In the genomic region with DNA sequence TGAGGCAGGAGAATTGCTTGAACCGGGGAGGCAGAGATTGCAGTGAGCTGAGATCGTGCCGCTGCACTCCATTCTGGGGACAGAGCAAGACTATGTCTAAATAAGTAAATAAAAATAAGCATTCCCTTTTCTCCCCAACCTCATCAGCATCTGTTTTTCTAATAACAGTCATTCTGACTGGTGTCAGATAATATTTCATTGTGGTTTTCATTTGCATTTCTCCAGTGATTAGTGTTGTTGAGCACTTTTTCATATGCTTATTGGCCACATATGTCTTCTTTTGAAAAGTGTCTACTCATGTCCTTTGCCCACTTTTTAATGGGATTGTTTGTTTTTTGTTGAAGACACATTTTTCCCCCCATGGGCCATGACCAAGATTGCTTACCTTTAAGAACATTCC, we compare ENCODE assay signal across 27 cellular contexts.
DNase-seq lines count a peak whose midpoint lies in the region; ATAC-seq, FAIRE-seq and TF ChIP-seq lines count a peak whose summit lies in the region.
"Had no signal": no experiment of that assay in that cellular context is flagged by ENCODE, and none has a peak within 500 bp of the region (broad histone marks: within the 10 kb centered on the region; RNA-seq: fewer than 3 reads in every experiment).

No MANE protein-coding gene starts in this region.

- H3K36me3 Mint-ChIP-seq in HFFc6 (ENCODE audit: low read depth) (peaks cover 9% of the 10 kb centered on the region; the same call in 1 of the 2 replicates), astrocyte (ENCODE audit: low read depth, unreplicated experiment) (no peaks in the 10 kb centered on the region), MCF 10A (ENCODE audit: insufficient read depth, unreplicated experiment) (no peaks in the 10 kb centered on the region), immature natural killer cell (no peaks in the 10 kb centered on the region)
- H3K36me3 Mint-ChIP-seq: CD14-positive monocyte; CD8-positive, alpha-beta memory T cell had no signal

- H4K20me1 ChIP-seq in astrocyte (ENCODE audit: insufficient read depth, low read length) (no peaks in the 10 kb centered on the region), osteoblast (ENCODE audit: insufficient read depth, low read length) (no peaks in the 10 kb centered on the region)
- H4K20me1 ChIP-seq: BLaER1 treated with 17β-estradiol and CSF1 and Interleukin-3, amounts not matched to agents 10 nM and 100 nM had no signal

- intact Hi-C loops in MCF 10A (cut with micrococcal nuclease) = no loop called here

- H3K9me3 Mint-ChIP-seq in HFFc6 (no peaks in the 10 kb centered on the region; the same call in 1 of the 2 replicates), astrocyte (ENCODE audit: unreplicated experiment) (peaks cover 2% of the 10 kb centered on the region), MCF 10A (ENCODE audit: unreplicated experiment) (no peaks in the 10 kb centered on the region), immature natural killer cell (peaks cover 6 to 37% (median 17%) of the 10 kb centered on the region in 6 donors)

- CTCF ChIA-PET in MCF 10A (lab: Yijun Ruan, JAX) = no interaction called here

- H3K36me3 ChIP-seq in astrocyte (ENCODE audit: insufficient read depth, low read length) = no peaks in the 10 kb centered on the region
- no peaks in the 10 kb centered on the region for H3K36me3 ChIP-seq in osteoblast (ENCODE audit: insufficient read depth, low read length)
- H3K36me3 ChIP-seq: BE2C; BLaER1 treated with 17β-estradiol and CSF1 and Interleukin-3, amounts not matched to agents 10 nM and 100 nM had no signal

- H3K4me2 ChIP-seq in astrocyte (ENCODE audit: low read length) (no peak overlapping the region), osteoblast (ENCODE audit: insufficient read depth, low read length) (no peak overlapping the region)
- H3K4me2 ChIP-seq: A549; BLaER1 treated with 17β-estradiol and CSF1 and Interleukin-3, amounts not matched to agents 10 nM and 100 nM; GM23338 had no signal

- H3K4me3 Mint-ChIP-seq in HFFc6 (no peak overlapping the region), astrocyte (ENCODE audit: unreplicated experiment) (no peak overlapping the region), MCF 10A (ENCODE audit: unreplicated experiment) (no peak overlapping the region), immature natural killer cell (no peak overlapping the region)
- H3K4me3 Mint-ChIP-seq: CD14-positive monocyte; CD4-positive, alpha-beta T cell; CD8-positive, alpha-beta memory T cell; GM23338; H9 had no signal

- peak overlapping the region; percentile 13; the same call in 1 of the 2 replicates for H3K27ac Mint-ChIP-seq in HFFc6
- H3K27ac Mint-ChIP-seq in astrocyte (ENCODE audit: unreplicated experiment) = no peak overlapping the region
- H3K27ac Mint-ChIP-seq in MCF 10A (ENCODE audit: low read depth, unreplicated experiment) = no peak overlapping the region
- no peak overlapping the region for H3K27ac Mint-ChIP-seq in immature natural killer cell
- H3K27ac Mint-ChIP-seq: CD14-positive monocyte; CD4-positive, alpha-beta T cell; CD8-positive, alpha-beta memory T cell; GM23338; H9 had no signal

- no peak overlapping the region for H2AFZ ChIP-seq in astrocyte (ENCODE audit: low read depth, low read length)
- H2AFZ ChIP-seq in osteoblast (ENCODE audit: low read length) = no peak overlapping the region
- H2AFZ ChIP-seq: GM23338 had no signal

- H3K4me3 ChIP-seq in astrocyte (ENCODE audit: insufficient read depth, low read depth, low read length) (no peak overlapping the region), osteoblast (ENCODE audit: insufficient read depth, low read length) (no peak overlapping the region)
- H3K4me3 ChIP-seq: A549; BLaER1 treated with 17β-estradiol and CSF1 and Interleukin-3, amounts not matched to agents 10 nM and 100 nM; GM12878; GM23338 had no signal

- H3K4me1 ChIP-seq in astrocyte (ENCODE audit: insufficient read depth, low read length) (peaks cover 25% of the 10 kb centered on the region), osteoblast (ENCODE audit: insufficient read depth, low read length) (peaks cover 46% of the 10 kb centered on the region)
- H3K4me1 ChIP-seq: BE2C had no signal

- H3K27me3 Mint-ChIP-seq in HFFc6 (ENCODE audit: insufficient read depth) (no peaks in the 10 kb centered on the region), astrocyte (ENCODE audit: low read depth, unreplicated experiment) (no peaks in the 10 kb centered on the region), MCF 10A (ENCODE audit: insufficient read depth, unreplicated experiment) (no peaks in the 10 kb centered on the region), immature natural killer cell (ENCODE audit: low read depth in 3 of 3) (peaks cover 2% of the 10 kb centered on the region in 3 donors)
- H3K27me3 Mint-ChIP-seq: CD4-positive, alpha-beta T cell had no signal

- no peaks in the 10 kb centered on the region for H3K9me3 ChIP-seq in astrocyte (ENCODE audit: insufficient read depth, low read depth, low read length)
- H3K9me3 ChIP-seq in osteoblast (ENCODE audit: low read depth, low read length) = no peaks in the 10 kb centered on the region
- H3K9me3 ChIP-seq: A549; BE2C; BLaER1 treated with 17β-estradiol and CSF1 and Interleukin-3, amounts not matched to agents 10 nM and 100 nM had no signal

- FAIRE-seq in astrocyte (lab: Jason Lieb, UNC) = no peak
- FAIRE-seq: A549, D721Med, GM12878, GM19239 had no signal

- ATAC-seq in HG02678 (IDR thresholded peaks at IDR 0.05; ENCODE audit: unreplicated experiment) (no peak), HG02623 (IDR thresholded peaks at IDR 0.05; ENCODE audit: unreplicated experiment) (no peak)
- ATAC-seq: A549, GM12878, GM23338, HCT116 had no signal

- POLR2A ChIA-PET in MCF 10A (lab: Yijun Ruan, JAX) = no interaction called here

- H3K79me2 ChIP-seq in astrocyte (ENCODE audit: insufficient read depth, low read length) = no peaks in the 10 kb centered on the region
- no peaks in the 10 kb centered on the region for H3K79me2 ChIP-seq in osteoblast (ENCODE audit: insufficient read depth, low read length)

- TF ChIP-seq CTCF in HFFc6 (IDR thresholded peaks at IDR 0.05) (no peak), astrocyte (IDR thresholded peaks at IDR 0.05; ENCODE audit: insufficient read depth, low read depth, low read length) (no peak), osteoblast (IDR thresholded peaks at IDR 0.05; ENCODE audit: extremely low read depth, low read depth, low read length) (no peak), MCF 10A (IDR thresholded peaks at IDR 0.05; ENCODE audit: unreplicated experiment) (no peak)

- H3K4me1 Mint-ChIP-seq in HFFc6 (ENCODE audit: low read depth) (peaks cover 77% of the 10 kb centered on the region), astrocyte (ENCODE audit: low read depth, unreplicated experiment) (peaks cover 6% of the 10 kb centered on the region), MCF 10A (ENCODE audit: insufficient read depth, unreplicated experiment) (peaks cover 19% of the 10 kb centered on the region), immature natural killer cell (no peaks in the 10 kb centered on the region)
- H3K4me1 Mint-ChIP-seq: CD8-positive, alpha-beta memory T cell; GM23338 had no signal

- DNase-seq in HFFc6 = no peak
- DNase-seq in astrocyte (ENCODE audit: low read depth) = no peak
- DNase-seq in fibroblast of gingiva (ENCODE audit: low read depth) = peak; percentile 57
- DNase-seq in osteoblast (ENCODE audit: insufficient read length, low spot score, missing footprints) = no peak
- no peak for DNase-seq in MCF 10A (ENCODE audit: unreplicated experiment)
- DNase-seq in immature natural killer cell = no peak
- DNase-seq: 8988T; ACHN; AML-193; BE2C; CD4-positive, alpha-beta T cell; CD8-positive, alpha-beta memory T cell; DMS 273 treated with DMSO at 0.1 percent for 48 hours; DMS79; EL; GDM1; H9 had no signal

- H3K27ac ChIP-seq in astrocyte (ENCODE audit: low read depth, low read length) = peak overlapping the region; percentile 93
- peak overlapping the region; percentile 85 for H3K27ac ChIP-seq in osteoblast (ENCODE audit: low read depth, low read length)
- H3K27ac ChIP-seq: A549; BLaER1 treated with 17β-estradiol and CSF1 and Interleukin-3, amounts not matched to agents 10 nM and 100 nM had no signal

- BruUV-seq in MCF 10A (replicated peaks; lab: Mats Ljungman, UMichigan) = no TSS peak

- no peak overlapping the region for H3K9ac ChIP-seq in astrocyte (ENCODE audit: low read length)
- H3K9ac ChIP-seq: BLaER1 treated with 17β-estradiol and CSF1 and Interleukin-3, amounts not matched to agents 10 nM and 100 nM had no signal

- H3K27me3 ChIP-seq in astrocyte (ENCODE audit: insufficient read depth, low read length) (no peaks in the 10 kb centered on the region), osteoblast (ENCODE audit: insufficient read depth, low read length) (no peaks in the 10 kb centered on the region)
- H3K27me3 ChIP-seq: BE2C; BLaER1 treated with 17β-estradiol and CSF1 and Interleukin-3, amounts not matched to agents 10 nM and 100 nM had no signal
